20 cellular contexts compared by ENCODE assay signal in genomic region chr11:86629070-86629706, GRCh38. TPM values are rescaled to one million over a fixed set of nuclear protein-coding genes. Genes with fewer than 3 reads are reported as not detected.
DNase-seq lines count a peak whose midpoint lies in the region; FAIRE-seq and TF ChIP-seq lines count a peak whose summit lies in the region.
"Had no signal": no experiment of that assay in that cellular context is flagged by ENCODE, and none has a peak within 500 bp of the region (broad histone marks: within the 10 kb centered on the region; RNA-seq: fewer than 3 reads in every experiment).

No MANE protein-coding gene starts in this region.

- WGBS in suprapubic skin, result 67% methylated on average over 6 of the region's 6 CpGs
- 67 to 77% (median 68%) methylated on average over 6 of the region's 6 CpGs for WGBS in small intestine, 3 donors

- peak overlapping the region; percentile 79 to 80 (median 80) for H3K27ac Mint-ChIP-seq in nephron
- H3K27ac Mint-ChIP-seq: activated T-helper 2 cell treated with anti-CD3 and anti-CD28 coated beads, Interferon-gamma antibody, Interleukin-2, Interleukin-4, amounts not matched to agents 10 μg/mL and 5 μg/mL and 100 μg/mL, durations not matched to agents 14 hours and 24 hours and 36 hours had no signal

- H3K4me1 ChIP-seq in ascending aorta (peaks cover 21 to 54% of the 10 kb centered on the region in 2 donors), suprapubic skin (peaks cover 31% of the 10 kb centered on the region), small intestine (ENCODE audit: control insufficient read depth in 2 of 2, insufficient read depth in 1 of 2, low read depth in 1 of 2, low read length in 1 of 2) (peaks cover 2% of the 10 kb centered on the region in 2 donors), Peyer's patch (no peaks in the 10 kb centered on the region)

- H3K9me3 ChIP-seq in ascending aorta (no peaks in the 10 kb centered on the region), suprapubic skin (no peaks in the 10 kb centered on the region), small intestine (ENCODE audit: control insufficient read depth, low read depth) (no peaks in the 10 kb centered on the region), Peyer's patch (no peaks in the 10 kb centered on the region)

- peaks cover 20% of the 10 kb centered on the region for H3K4me1 Mint-ChIP-seq in nephron

- TF ChIP-seq POLR2A in suprapubic skin (IDR thresholded peaks at IDR 0.05), result no peak
- no peak for TF ChIP-seq POLR2A in Peyer's patch (IDR thresholded peaks at IDR 0.05)

- no peaks in the 10 kb centered on the region for H3K27me3 ChIP-seq in ascending aorta
- no peaks in the 10 kb centered on the region for H3K27me3 ChIP-seq in suprapubic skin
- H3K27me3 ChIP-seq in small intestine (ENCODE audit: control insufficient read depth in 2 of 2, insufficient read depth in 2 of 2, low read length in 2 of 2), result no peaks in the 10 kb centered on the region
- H3K27me3 ChIP-seq in Peyer's patch, result no peaks in the 10 kb centered on the region

- H3K27me3 Mint-ChIP-seq in nephron (ENCODE audit: low read depth), result no peaks in the 10 kb centered on the region

- no peak for FAIRE-seq in small intestine (lab: Jason Lieb, UNC)
- FAIRE-seq: islet of Langerhans had no signal

- no peak overlapping the region for H3K4me3 ChIP-seq in ascending aorta
- no peak overlapping the region for H3K4me3 ChIP-seq in fibroblast of pulmonary artery (replicated peaks; ENCODE audit: low read depth, low read length)
- no peak overlapping the region for H3K4me3 ChIP-seq in suprapubic skin
- no peak overlapping the region for H3K4me3 ChIP-seq in small intestine (ENCODE audit: low read depth in 1 of 2, low read length in 2 of 2)
- no peak overlapping the region for H3K4me3 ChIP-seq in Peyer's patch

- H3K4me3 Mint-ChIP-seq in nephron, result no peak overlapping the region

- DNase-seq in ascending aorta (ENCODE audit: low spot score in 2 of 2), result no peak
- DNase-seq in fibroblast of pulmonary artery (ENCODE audit: low read depth), result peak; percentile 73
- DNase-seq in suprapubic skin (ENCODE audit: low spot score in 2 of 2), result no peak
- DNase-seq in NCI-H2029 (lab: John Stamatoyannopoulos, UW), result no peak
- DNase-seq in SK-N-DZ (ENCODE audit: low spot score), result no peak
- DNase-seq in small intestine, result no peak
- DNase-seq in Peyer's patch, result no peak
- DNase-seq: anterior cingulate cortex; C1 segment of cervical spinal cord; DMS79; effector CD4-positive, alpha-beta T cell; H7; KG1; NCI-H1417 treated with DMSO at 0.1 percent for 48 hours; NCI-H446 treated with DMSO at 0.1 percent for 48 hours; stimulated activated naive CD8-positive, alpha-beta T cell treated with anti-CD3 and anti-CD28 coated beads, Interleukin-15, Interleukin-2, amounts not matched to agents 100 U/mL and 50 U/mL, for 24 hours had no signal

- no peak for TF ChIP-seq EP300 in suprapubic skin (IDR thresholded peaks at IDR 0.05)

- peak overlapping the region; percentile 77 to 80 for H3K27ac ChIP-seq in ascending aorta
- peak overlapping the region; percentile 52 for H3K27ac ChIP-seq in suprapubic skin
- H3K27ac ChIP-seq in small intestine (ENCODE audit: low read depth in 1 of 2, low read length in 1 of 2), result peak overlapping the region in 1 of 2 donors; percentile 36
- H3K27ac ChIP-seq in Peyer's patch, result peak overlapping the region in 2 of 4 donors; percentile 16 to 40

- H3K36me3 ChIP-seq in ascending aorta (no peaks in the 10 kb centered on the region), suprapubic skin (no peaks in the 10 kb centered on the region), small intestine (ENCODE audit: control insufficient read depth in 2 of 2, insufficient read depth in 2 of 2, low read length in 2 of 2) (no peaks in the 10 kb centered on the region), Peyer's patch (no peaks in the 10 kb centered on the region)

- intact Hi-C loops in ascending aorta (cut with DNase I), result no loop called here

- TF ChIP-seq CTCF in ascending aorta (IDR thresholded peaks at IDR 0.05) (no peak), fibroblast of pulmonary artery (IDR thresholded peaks at IDR 0.05; ENCODE audit: low read length, missing control alignments) (no peak), nephron (IDR thresholded peaks at IDR 0.05; ENCODE audit: unreplicated experiment in 3 of 3) (no peak), suprapubic skin (IDR thresholded peaks at IDR 0.05) (no peak), Peyer's patch (IDR thresholded peaks at IDR 0.05) (no peak)

- H3K9me3 Mint-ChIP-seq in nephron, result no peaks in the 10 kb centered on the region
- H3K9me3 Mint-ChIP-seq: activated T-helper 2 cell treated with anti-CD3 and anti-CD28 coated beads, Interferon-gamma antibody, Interleukin-2, Interleukin-4, amounts not matched to agents 10 μg/mL and 5 μg/mL and 100 μg/mL, durations not matched to agents 14 hours and 24 hours and 36 hours had no signal

- H3K36me3 Mint-ChIP-seq in nephron (ENCODE audit: low read depth), result no peaks in the 10 kb centered on the region

RNA-seq across cellular contexts. Expression of gene ME3, which starts 43.2 kb away (rescaled TPM):
- 34.2 TPM for total RNA-seq in ascending aorta
- total RNA-seq in suprapubic skin, result 10 to 100 TPM in 2 of 4 donors, 1 to 10 TPM in 2; 3.7 to 17.0 (median 9.4) TPM
- 13.3 and 15.8 TPM in 2 replicates for polyA plus RNA-seq in SK-N-DZ (2014; cell fraction: cytosol; rRNA removed)
- 68.1 and 98.3 TPM in 2 replicates for polyA plus RNA-seq in SK-N-DZ (2014; cell fraction: nucleus; rRNA removed)
- 1 to 10 TPM; 5.1 to 8.3 (median 6.2) TPM for polyA plus RNA-seq in small intestine
- total RNA-seq in Peyer's patch, result 10 to 100 TPM; 15.9 to 94.9 (median 51.3) TPM
- total RNA-seq: OCI-LY7 had no signal
